In the genomic region with DNA sequence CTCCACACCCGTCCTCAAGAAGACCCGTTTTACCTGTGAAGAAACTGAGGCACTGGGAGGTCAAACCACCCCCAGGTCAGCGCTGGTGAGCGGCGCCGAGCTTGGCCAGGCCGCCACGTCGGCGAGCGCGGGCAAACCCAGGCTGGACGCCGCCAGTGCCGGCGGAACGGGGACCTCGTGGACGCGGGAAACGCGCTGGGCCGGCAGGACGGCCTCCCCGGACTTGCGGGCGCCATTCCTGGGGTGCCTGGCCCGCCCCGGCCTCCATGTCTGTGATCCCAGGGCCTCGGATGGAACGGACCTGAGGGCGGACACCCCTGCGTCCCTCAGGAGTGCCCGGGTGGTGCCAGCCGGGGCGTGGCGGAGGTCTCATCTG, we compare ENCODE assay signal across 8 cellular contexts. TPM values are rescaled to one million over a fixed set of nuclear protein-coding genes. Genes with fewer than 3 reads are reported as not detected.
DNase-seq lines count a peak whose midpoint lies in the region; FAIRE-seq and TF ChIP-seq lines count a peak whose summit lies in the region.

No MANE protein-coding gene starts in this region.

- H3K36me3 ChIP-seq in astrocyte (ENCODE audit: insufficient read depth, low read length) (no peaks in the 10 kb centered on the region), kidney (ENCODE audit: control insufficient read depth in 1 of 2, insufficient read depth in 2 of 2, low read length in 2 of 2) (no peaks in the 10 kb centered on the region), subcutaneous abdominal adipose tissue (ENCODE audit: control insufficient read depth in 5 of 5, insufficient read depth in 5 of 5, low read length in 5 of 5) (peaks cover 0 to 4% (median 3%) of the 10 kb centered on the region in 5 donors)

- H3K27ac Mint-ChIP-seq in T-helper 1 cell treated with Interleukin-12 subunit alpha and Interleukin-12 subunit beta and Interleukin-4 antibody, amounts not matched to agents 30 μg/mL and 1 μg/mL, for 36 hours = no peak overlapping the region
- no peak overlapping the region for H3K27ac Mint-ChIP-seq in astrocyte (ENCODE audit: unreplicated experiment)

- peak overlapping the region; percentile 58 for H3K4me3 ChIP-seq in astrocyte (ENCODE audit: insufficient read depth, low read depth, low read length)
- peak overlapping the region in 1 of 2 donors; percentile 72 for H3K4me3 ChIP-seq in kidney (ENCODE audit: low read length in 2 of 2)
- peak overlapping the region in 4 of 5 donors; percentile 54 to 73 (median 64) for H3K4me3 ChIP-seq in subcutaneous abdominal adipose tissue (ENCODE audit: low read depth in 1 of 5, low read length in 5 of 5)

- peaks cover 38% of the 10 kb centered on the region for H4K20me1 ChIP-seq in astrocyte (ENCODE audit: insufficient read depth, low read length)

- peaks cover 9% of the 10 kb centered on the region for H3K27me3 Mint-ChIP-seq in T-helper 1 cell treated with Interleukin-12 subunit alpha and Interleukin-12 subunit beta and Interleukin-4 antibody, amounts not matched to agents 30 μg/mL and 1 μg/mL, for 36 hours (ENCODE audit: low read depth)
- peaks cover 2% of the 10 kb centered on the region for H3K27me3 Mint-ChIP-seq in astrocyte (ENCODE audit: low read depth, unreplicated experiment)

- H3K27me3 ChIP-seq in astrocyte (ENCODE audit: insufficient read depth, low read length) = no peaks in the 10 kb centered on the region
- no peaks in the 10 kb centered on the region for H3K27me3 ChIP-seq in subcutaneous abdominal adipose tissue (ENCODE audit: control insufficient read depth in 5 of 5, insufficient read depth in 4 of 5, low read length in 5 of 5)

- H3K4me3 Mint-ChIP-seq in T-helper 1 cell treated with Interleukin-12 subunit alpha and Interleukin-12 subunit beta and Interleukin-4 antibody, amounts not matched to agents 30 μg/mL and 1 μg/mL, for 36 hours = peak overlapping the region; percentile 54
- H3K4me3 Mint-ChIP-seq in astrocyte (ENCODE audit: unreplicated experiment) = peak overlapping the region; percentile 54

- peaks cover 4% of the 10 kb centered on the region for H3K4me1 Mint-ChIP-seq in T-helper 1 cell treated with Interleukin-12 subunit alpha and Interleukin-12 subunit beta and Interleukin-4 antibody, amounts not matched to agents 30 μg/mL and 1 μg/mL, for 36 hours (ENCODE audit: low read depth)
- peaks cover 5% of the 10 kb centered on the region for H3K4me1 Mint-ChIP-seq in astrocyte (ENCODE audit: low read depth, unreplicated experiment)

- no peak for TF ChIP-seq CTCF in astrocyte (IDR thresholded peaks at IDR 0.05; ENCODE audit: insufficient read depth, low read depth, low read length)
- no peak for TF ChIP-seq CTCF in kidney (IDR thresholded peaks at IDR 0.05; ENCODE audit: borderline replicate concordance, extremely low read depth, insufficient read depth)

- intact Hi-C loops in kidney (cut with DNase I) = no loop called here

- H3K9ac ChIP-seq in astrocyte (ENCODE audit: low read length) (peak overlapping the region; percentile 85), kidney (ENCODE audit: low read length in 2 of 2) (peak overlapping the region in 1 of 2 donors; percentile 69), subcutaneous abdominal adipose tissue (ENCODE audit: low read length in 5 of 5) (peak overlapping the region in 4 of 5 donors; percentile 73 to 87 (median 75))

- H3K27ac ChIP-seq in astrocyte (ENCODE audit: low read depth, low read length) (peak overlapping the region; percentile 72), kidney (ENCODE audit: low read depth in 2 of 2, low read length in 2 of 2) (no peak overlapping the region), subcutaneous abdominal adipose tissue (ENCODE audit: low read depth, low read length) (peak overlapping the region; percentile 57)

- no peak for FAIRE-seq in astrocyte (lab: Jason Lieb, UNC)
- FAIRE-seq in kidney (lab: Jason Lieb, UNC) = no peak

- peaks cover 39% of the 10 kb centered on the region for H3K79me2 ChIP-seq in astrocyte (ENCODE audit: insufficient read depth, low read length)

- peak overlapping the region; percentile 96 for H3K4me2 ChIP-seq in astrocyte (ENCODE audit: low read length)

- no peak for DNase-seq in T-helper 1 cell
- no peak for DNase-seq in astrocyte (ENCODE audit: low read depth)
- peak; percentile 87 for DNase-seq in kidney
- no peak for DNase-seq in A172 (ENCODE audit: low spot score)
- no peak for DNase-seq in COLO829 (ENCODE audit: low spot score)
- no peak for DNase-seq in NCI-H2029 (lab: John Stamatoyannopoulos, UW)

- H3K9me3 Mint-ChIP-seq in T-helper 1 cell treated with Interleukin-12 subunit alpha and Interleukin-12 subunit beta and Interleukin-4 antibody, amounts not matched to agents 30 μg/mL and 1 μg/mL, for 36 hours = peaks cover 20% of the 10 kb centered on the region
- H3K9me3 Mint-ChIP-seq in astrocyte (ENCODE audit: unreplicated experiment) = peaks cover 22% of the 10 kb centered on the region

- H3K36me3 Mint-ChIP-seq in T-helper 1 cell treated with Interleukin-12 subunit alpha and Interleukin-12 subunit beta and Interleukin-4 antibody, amounts not matched to agents 30 μg/mL and 1 μg/mL, for 36 hours (ENCODE audit: low read depth) = peaks cover 6% of the 10 kb centered on the region
- peaks cover 8% of the 10 kb centered on the region for H3K36me3 Mint-ChIP-seq in astrocyte (ENCODE audit: low read depth, unreplicated experiment)

- H3K4me1 ChIP-seq in astrocyte (ENCODE audit: insufficient read depth, low read length) (no peaks in the 10 kb centered on the region), kidney (ENCODE audit: control insufficient read depth in 1 of 2, insufficient read depth in 1 of 2, low read depth in 1 of 2, low read length in 2 of 2) (peaks cover 0 to 9% of the 10 kb centered on the region in 2 donors), subcutaneous abdominal adipose tissue (ENCODE audit: control insufficient read depth in 5 of 5, insufficient read depth in 5 of 5, low read length in 5 of 5) (peaks cover 0 to 36% (median 29%) of the 10 kb centered on the region in 5 donors)

- H2AFZ ChIP-seq in astrocyte (ENCODE audit: low read depth, low read length) = peak overlapping the region; percentile 78

- H3K9me3 ChIP-seq in astrocyte (ENCODE audit: insufficient read depth, low read depth, low read length) (peaks cover 11% of the 10 kb centered on the region), kidney (ENCODE audit: control insufficient read depth in 1 of 2, low read length in 2 of 2) (peaks cover 0 to 13% of the 10 kb centered on the region in 2 donors), subcutaneous abdominal adipose tissue (ENCODE audit: control insufficient read depth in 5 of 5, low read length in 5 of 5) (peaks cover 4 to 43% (median 37%) of the 10 kb centered on the region in 5 donors)

RNA-seq across cellular contexts. Expression of a gene that starts 0.8 kb away (rescaled TPM):
- 72.7 and 83.5 TPM in 2 replicates for total RNA-seq in astrocyte
- 88.6 TPM for total RNA-seq in kidney
- polyA plus RNA-seq in kidney (ENCODE audit: insufficient read depth, low read depth, low replicate concordance) = 89.9 TPM
- 118 and 140 TPM in 2 replicates for total RNA-seq in A172 (2014; rRNA removed; shearing (Covaris generic))

RNA-seq across cellular contexts. Expression of a gene that starts 17.0 kb away (rescaled TPM):
- total RNA-seq in astrocyte = 63.8 and 74.5 TPM in 2 replicates
- total RNA-seq in kidney = 86.0 TPM
- 39.4 TPM for polyA plus RNA-seq in kidney (ENCODE audit: insufficient read depth, low read depth, low replicate concordance)
- 53.1 and 68.3 TPM in 2 replicates for total RNA-seq in A172 (2014; rRNA removed; shearing (Covaris generic))

RNA-seq across cellular contexts. Expression of a gene that starts 54.9 kb away (rescaled TPM):
- total RNA-seq in astrocyte (208 and 240 TPM in 2 replicates), kidney (378 TPM)
- 187 TPM for polyA plus RNA-seq in kidney (ENCODE audit: insufficient read depth, low read depth, low replicate concordance)
- total RNA-seq in A172 (2014; rRNA removed; shearing (Covaris generic)) = 637 and 713 TPM in 2 replicates

Comparison
In these comparisons a context has a peak if more than half of its experiments do, and no peak if none do; other contexts are left out.
1. H3K27ac ChIP-seq: peak in astrocyte (single experiment) and subcutaneous abdominal adipose tissue (single experiment); none in kidney (0 of 2).